In the genomic region with DNA sequence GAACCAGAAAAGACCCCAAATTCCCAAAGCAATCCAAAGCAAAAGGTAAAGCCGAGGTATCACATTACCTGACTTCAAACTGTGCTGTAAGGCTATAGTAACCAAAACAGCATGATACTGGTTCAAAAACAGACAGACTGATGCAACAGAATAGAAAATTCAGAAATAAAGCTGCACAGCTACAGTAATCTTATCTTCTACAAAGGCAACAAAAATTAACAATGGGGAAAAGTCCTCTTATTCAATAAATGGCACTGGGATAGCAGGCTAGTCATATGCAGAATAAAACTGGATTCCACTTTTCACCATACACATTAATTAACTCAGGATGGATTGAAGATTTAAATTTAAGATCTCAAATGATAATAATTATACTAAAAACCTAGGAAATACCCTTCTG, we compare ENCODE assay signal across 30 cellular contexts.
"Had no signal": no experiment of that assay in that cellular context is flagged by ENCODE, and none has a peak within 500 bp of the region (broad histone marks: within the 10 kb centered on the region; RNA-seq: fewer than 3 reads in every experiment).

No MANE protein-coding gene starts in this region.

- H3K27ac Mint-ChIP-seq: activated CD4-positive, alpha-beta memory T cell treated with anti-CD3 and anti-CD28 coated beads, Interleukin-2, amount 10 ng/mL, durations not matched to agents 7 days and 5 days; activated CD4-positive, alpha-beta T cell treated with anti-CD3 and anti-CD28 coated beads, Interleukin-2, amount 10 ng/mL, durations not matched to agents 7 days and 5 days; activated T-cell treated with anti-CD3 and anti-CD28 coated beads, Interleukin-2, amount 50 U/mL, for 24 hours; naive thymus-derived CD4-positive, alpha-beta T cell; stimulated activated naive CD8-positive, alpha-beta T cell treated with anti-CD3 and anti-CD28 coated beads, Interleukin-15, amount 100 ng/mL, for 72 hours; WTC11 had no signal

- ATAC-seq: left cardiac atrium; naive thymus-derived CD4-positive, alpha-beta T cell; pancreas; sciatic nerve; stimulated activated naive CD8-positive, alpha-beta T cell treated with anti-CD3 and anti-CD28 coated beads, Interleukin-15, amount 100 ng/mL, for 72 hours; upper lobe of right lung; WTC11 had no signal

- H3K4me1 Mint-ChIP-seq: activated CD4-positive, alpha-beta T cell treated with anti-CD3 and anti-CD28 coated beads, Interleukin-2, amount 10 ng/mL, durations not matched to agents 7 days and 5 days; central memory CD8-positive, alpha-beta T cell; neural crest cell had no signal

- H3K4me3 ChIP-seq: hepatocyte, pancreas, prostate gland, skin epidermis, thyroid gland, upper lobe of right lung had no signal

- H3K27me3 Mint-ChIP-seq: activated CD4-positive, alpha-beta memory T cell treated with anti-CD3 and anti-CD28 coated beads, Interleukin-2, amount 10 ng/mL, durations not matched to agents 7 days and 5 days; activated CD4-positive, alpha-beta T cell treated with anti-CD3 and anti-CD28 coated beads, Interleukin-2, amount 10 ng/mL, durations not matched to agents 7 days and 5 days; activated T-cell treated with anti-CD3 and anti-CD28 coated beads, Interleukin-2, amount 50 U/mL, for 24 hours; central memory CD8-positive, alpha-beta T cell; naive thymus-derived CD4-positive, alpha-beta T cell; stimulated activated naive CD8-positive, alpha-beta T cell treated with anti-CD3 and anti-CD28 coated beads, Interleukin-15, amount 100 ng/mL, for 72 hours had no signal

- H3K9me3 Mint-ChIP-seq: activated T-cell treated with anti-CD3 and anti-CD28 coated beads, Interleukin-2, amount 50 U/mL, for 24 hours; central memory CD8-positive, alpha-beta T cell; neural crest cell; WTC11 had no signal

- DNase-seq: activated CD4-positive, alpha-beta memory T cell treated with anti-CD3 and anti-CD28 coated beads, Interleukin-2, amount 10 ng/mL, durations not matched to agents 7 days and 5 days; activated CD4-positive, alpha-beta T cell treated with anti-CD3 and anti-CD28 coated beads for 1 hour; activated CD4-positive, alpha-beta T cell treated with anti-CD3 and anti-CD28 coated beads, Interleukin-2, amount 10 ng/mL, durations not matched to agents 7 days and 5 days; activated CD8-positive, alpha-beta memory T cell treated with anti-CD3 and anti-CD28 coated beads, Interleukin-2, amount 50 U/mL, for 48 hours; activated gamma-delta T cell treated with Interleukin-2 at 50 U/mL for 16 hours; activated naive CD4-positive, alpha-beta T cell treated with anti-CD3 and anti-CD28 coated beads, Interleukin-2, amount 50 U/mL, for 16 hours; activated T-cell treated with anti-CD3 and anti-CD28 coated beads, Interleukin-2, amount 50 U/mL, for 24 hours; amygdala; effector CD8-positive, alpha-beta T cell; foreskin melanocyte; glutamatergic neuron; left cardiac atrium; midbrain; naive thymus-derived CD4-positive, alpha-beta T cell; nucleus accumbens; pancreas; retina; stimulated activated CD4-positive, alpha-beta T cell treated with anti-CD3 and anti-CD28 coated beads, Interleukin-12 subunit alpha, Interleukin-12 subunit beta, amount 100 ng/mL, for 4 hours; stimulated activated CD4-positive, alpha-beta T cell treated with anti-CD3 and anti-CD28 coated beads, Interleukin-4, amount 100 ng/mL, for 1 hour; stimulated activated naive CD8-positive, alpha-beta T cell treated with anti-CD3 and anti-CD28 coated beads, Interleukin-15, amount 100 ng/mL, for 72 hours; T-helper 2 cell; thyroid gland; upper lobe of right lung had no signal

- H3K36me3 Mint-ChIP-seq: WTC11 had no signal

- H3K4me3 Mint-ChIP-seq: activated CD4-positive, alpha-beta memory T cell treated with anti-CD3 and anti-CD28 coated beads, Interleukin-2, amount 10 ng/mL, durations not matched to agents 7 days and 5 days; activated CD4-positive, alpha-beta T cell treated with anti-CD3 and anti-CD28 coated beads, Interleukin-2, amount 10 ng/mL, durations not matched to agents 7 days and 5 days; activated T-cell treated with anti-CD3 and anti-CD28 coated beads, Interleukin-2, amount 50 U/mL, for 24 hours; central memory CD8-positive, alpha-beta T cell; naive thymus-derived CD4-positive, alpha-beta T cell; neural crest cell; stimulated activated naive CD8-positive, alpha-beta T cell treated with anti-CD3 and anti-CD28 coated beads, Interleukin-15, amount 100 ng/mL, for 72 hours; WTC11 had no signal
